Comparison of ENCODE assay signal across 9 cellular contexts in genomic region chr17:951388-952132, GRCh38. TPM values are rescaled to one million over a fixed set of nuclear protein-coding genes. Genes with fewer than 3 reads are reported as not detected.
DNase-seq lines count a peak whose midpoint lies in the region; ATAC-seq and TF ChIP-seq lines count a peak whose summit lies in the region.
"Had no signal": no experiment of that assay in that cellular context is flagged by ENCODE, and none has a peak within 500 bp of the region (broad histone marks: within the 10 kb centered on the region; RNA-seq: fewer than 3 reads in every experiment).

No MANE protein-coding gene starts in this region.

- POLR2A ChIA-PET in CD4-positive, alpha-beta T cell (lab: Charles Lee): interaction anchor here (0.5 kb wide), 1 partner anchor 72 kb away, joined by 3 read pairs; no protein-coding TSS in a partner anchor

- peak; percentile 77 for ATAC-seq in omental fat pad (ENCODE audit: low FRiP score)
- no peak for ATAC-seq in CD4-positive, alpha-beta T cell (ENCODE audit: poor library complexity)

- peaks cover 24% of the 10 kb centered on the region for H3K27me3 Mint-ChIP-seq in CD4-positive, alpha-beta T cell

- DNase-seq in ELF-1 (ENCODE audit: low read depth, low spot score): peak; percentile 94
- peak; percentile 73 for DNase-seq in NT2/D1 (ENCODE audit: low read depth, low spot score)
- no peak for DNase-seq in omental fat pad (ENCODE audit: low spot score)
- DNase-seq in NCI-H69 (lab: John Stamatoyannopoulos, UW): no peak
- DNase-seq in NCI-H146 treated with DMSO at 0.1 percent for 48 hours (lab: John Stamatoyannopoulos, UW; ENCODE audit: unreplicated experiment): no peak
- no peak for DNase-seq in Peyer's patch
- DNase-seq in CD4-positive, alpha-beta T cell: no peak
- DNase-seq: NCI-H1105 treated with DMSO at 0.1 percent for 48 hours had no signal

- CTCF ChIA-PET in CD4-positive, alpha-beta T cell (lab: Charles Lee): no interaction called here

- H3K4me3 ChIP-seq in NT2/D1 (ENCODE audit: insufficient read length, low read depth): no peak overlapping the region
- H3K4me3 ChIP-seq in esophagus (ENCODE audit: low read depth in 1 of 2, low read length in 2 of 2): no peak overlapping the region
- H3K4me3 ChIP-seq in Peyer's patch: no peak overlapping the region

- intact Hi-C loops in CD4-positive, alpha-beta T cell (cut with DNase I, micrococcal nuclease): no loop called here

- no peak overlapping the region for H3K27ac Mint-ChIP-seq in CD4-positive, alpha-beta T cell

- H3K36me3 Mint-ChIP-seq in CD4-positive, alpha-beta T cell (ENCODE audit: low read depth): no peaks in the 10 kb centered on the region

- no peak overlapping the region for H3K4me3 Mint-ChIP-seq in CD4-positive, alpha-beta T cell

- H3K4me1 ChIP-seq in NT2/D1 (ENCODE audit: insufficient read depth, insufficient read length) (peaks cover 5% of the 10 kb centered on the region), esophagus (ENCODE audit: control insufficient read depth in 2 of 2, insufficient read depth in 2 of 2, low read length in 1 of 2) (peaks cover 2% of the 10 kb centered on the region in 2 donors), Peyer's patch (no peaks in the 10 kb centered on the region)

- TF ChIP-seq POLR2A in Peyer's patch (IDR thresholded peaks at IDR 0.05): no peak

- H3K9me3 ChIP-seq in NT2/D1 (ENCODE audit: insufficient read depth, low read length) (no peaks in the 10 kb centered on the region), esophagus (ENCODE audit: control insufficient read depth in 2 of 2, insufficient read depth in 1 of 2, low read depth in 1 of 2, low read length in 1 of 2) (no peaks in the 10 kb centered on the region), Peyer's patch (no peaks in the 10 kb centered on the region)
- H3K9me3 ChIP-seq in CD4-positive, alpha-beta T cell (ENCODE audit: control insufficient read depth, low read length): no peaks in the 10 kb centered on the region

- H3K9ac ChIP-seq in NT2/D1 (ENCODE audit: insufficient read length, low read depth): peak overlapping the region; percentile 64

- no peaks in the 10 kb centered on the region for H3K9me3 Mint-ChIP-seq in CD4-positive, alpha-beta T cell

- H3K4me1 Mint-ChIP-seq in CD4-positive, alpha-beta T cell (ENCODE audit: low read depth): no peaks in the 10 kb centered on the region

- H3K27me3 ChIP-seq in NT2/D1 (ENCODE audit: insufficient read depth, insufficient read length) (no peaks in the 10 kb centered on the region), esophagus (ENCODE audit: control insufficient read depth in 1 of 2, insufficient read depth in 2 of 2, low read length in 2 of 2) (no peaks in the 10 kb centered on the region), Peyer's patch (no peaks in the 10 kb centered on the region)
- H3K27me3 ChIP-seq in CD4-positive, alpha-beta T cell (ENCODE audit: control insufficient read depth, insufficient read depth, low read length): peaks cover 17% of the 10 kb centered on the region

- H3K36me3 ChIP-seq in NT2/D1 (ENCODE audit: insufficient read depth, insufficient read length, low read length): peaks cover 11% of the 10 kb centered on the region
- no peaks in the 10 kb centered on the region for H3K36me3 ChIP-seq in esophagus (ENCODE audit: control insufficient read depth in 2 of 2, insufficient read depth in 2 of 2, low read length in 1 of 2)
- no peaks in the 10 kb centered on the region for H3K36me3 ChIP-seq in Peyer's patch

- 39 to 45% methylated on average over 24 to 26 of the region's 26 CpGs for WGBS in esophagus, 2 donors

- TF ChIP-seq CTCF in omental fat pad (IDR thresholded peaks at IDR 0.05): no peak
- TF ChIP-seq CTCF in Peyer's patch (IDR thresholded peaks at IDR 0.05): no peak
- TF ChIP-seq CTCF in CD4-positive, alpha-beta T cell (IDR thresholded peaks at IDR 0.05): no peak

- H3K27ac ChIP-seq in esophagus (ENCODE audit: low read depth in 2 of 2, low read length in 1 of 2) (peak overlapping the region; percentile 0 to 54), Peyer's patch (peak overlapping the region in 2 of 4 donors; percentile 38 to 61)
- no peak overlapping the region for H3K27ac ChIP-seq in CD4-positive, alpha-beta T cell (ENCODE audit: low read depth, low read length)

RNA-seq across cellular contexts. Expression of gene NXN, which starts 28.0 kb away (rescaled TPM):
- polyA plus RNA-seq in esophagus: 10 to 100 TPM; 10.1 to 24.0 TPM
- total RNA-seq in omental fat pad: 10 to 100 TPM in 3 of 4 donors, 1 to 10 TPM in 1; 6.8 to 16.6 (median 11.1) TPM
- 10 to 100 TPM in 2 of 4 donors, 1 to 10 TPM in 2; 2.1 to 14.0 (median 8.6) TPM for total RNA-seq in Peyer's patch
- total RNA-seq in CD4-positive, alpha-beta T cell: under 1 TPM; 0.80 to 0.98 TPM

RNA-seq across cellular contexts. Expression of gene TIMM22, which starts 45.4 kb away (rescaled TPM):
- polyA plus RNA-seq in esophagus: 1 to 10 TPM; 5.0 to 9.3 TPM
- 10 to 100 TPM; 10.9 to 18.3 (median 13.4) TPM for total RNA-seq in omental fat pad
- 10 to 100 TPM in 3 of 4 donors, 1 to 10 TPM in 1; 9.0 to 18.2 (median 11.2) TPM for total RNA-seq in Peyer's patch
- total RNA-seq in CD4-positive, alpha-beta T cell: 10 to 100 TPM; 10.2 to 10.9 TPM

Comparison
In these comparisons a context has a peak if more than half of its experiments do, and no peak if none do; other contexts are left out.
1. DNase-seq: peak in ELF-1 (single experiment) and NT2/D1 (single experiment); none in omental fat pad (single experiment), NCI-H69 (single experiment), NCI-H146 treated with DMSO at 0.1 percent for 48 hours (single experiment), Peyer's patch (0 of 3) and CD4-positive, alpha-beta T cell (0 of 10).